1 cellular context compared by ENCODE assay signal in genomic region chr17:18314731-18315497, GRCh38.
TF ChIP-seq lines count a peak whose summit lies in the region.

TSS of gene SMCR8 (plus strand) at chr17:18315293. CDS start at chr17:18315790, 497 bp downstream.
TSS of gene TOP3A (minus strand) at chr17:18314994. CDS start at chr17:18314778, 216 bp downstream.

TF ChIP-seq in K562, 482 proteins besides CTCF, POLR2A, EP300 and RAD21 (continued from another document and continues in another):
- TF ChIP-seq MLLT1 (IDR thresholded peaks at IDR 0.05) = no peak; a peak in 1 of 4 replicates
- no peak for TF ChIP-seq GTF2E2 (tag; IDR thresholded peaks at IDR 0.05)
- TF ChIP-seq NR3C1 (CRISPR knock-in tag; IDR thresholded peaks at IDR 0.05) = no peak
- TF ChIP-seq ZBED1 (IDR thresholded peaks at IDR 0.05) = no peak
- TF ChIP-seq MAFG (tag; conservative IDR thresholded peaks at IDR 0.05) = no peak
- TF ChIP-seq BMI1 (IDR thresholded peaks at IDR 0.05; ENCODE audit: low read length) = no peak
- TF ChIP-seq SMARCA4 (IDR thresholded peaks at IDR 0.05) = no peak
- no peak for TF ChIP-seq XRCC3 (IDR thresholded peaks at IDR 0.05)
- TF ChIP-seq TAL1 (IDR thresholded peaks at IDR 0.05) = no peak
- no peak for TF ChIP-seq MCM3 (IDR thresholded peaks at IDR 0.05)
- no peak for TF ChIP-seq CBFA2T3 (IDR thresholded peaks at IDR 0.05)
- TF ChIP-seq RBM34 (IDR thresholded peaks at IDR 0.05; ENCODE audit: borderline replicate concordance, insufficient read depth, low read length) = no peak
- no peak for TF ChIP-seq BCOR (IDR thresholded peaks at IDR 0.05)
- no peak for TF ChIP-seq RBM17 (IDR thresholded peaks at IDR 0.05; ENCODE audit: borderline replicate concordance, low read depth, low read length)
- TF ChIP-seq LEF1 (IDR thresholded peaks at IDR 0.05) = no peak
- peak; percentile 61; the same call in 1 of the 2 replicates for TF ChIP-seq DIDO1 (tag; IDR thresholded peaks at IDR 0.05; ENCODE audit: low read depth)
- no peak for TF ChIP-seq SLC30A9 (CRISPR knock-in tag; IDR thresholded peaks at IDR 0.05)
- no peak for TF ChIP-seq SREBF1 (IDR thresholded peaks at IDR 0.05; ENCODE audit: borderline replicate concordance, low read depth, low read length)
- no peak for TF ChIP-seq CCNT2 (IDR thresholded peaks at IDR 0.05; ENCODE audit: borderline replicate concordance, extremely low read depth, insufficient read length, low read depth, low read length)
- peak; percentile 17; the same call in 1 of the 2 replicates for TF ChIP-seq SPI1 (IDR thresholded peaks at IDR 0.05; ENCODE audit: borderline replicate concordance, low read depth, low read length)
- peak; percentile 96 for TF ChIP-seq PHF20 (IDR thresholded peaks at IDR 0.05; ENCODE audit: partially characterized antibody)
- TF ChIP-seq ARNT (IDR thresholded peaks at IDR 0.05) = no peak
- no peak for TF ChIP-seq KDM1A (IDR thresholded peaks at IDR 0.05)
- no peak for TF ChIP-seq GABPB2 (CRISPR knock-in tag; conservative IDR thresholded peaks at IDR 0.05)
- TF ChIP-seq CREB1 (IDR thresholded peaks at IDR 0.05) = peak; percentile 89
- no peak; the same call in 1 of the 2 replicates for TF ChIP-seq CREB1 (CRISPR knock-in tag; IDR thresholded peaks at IDR 0.05)
- TF ChIP-seq HMBOX1 (IDR thresholded peaks at IDR 0.05) = no peak
- TF ChIP-seq SUPT5H (IDR thresholded peaks at IDR 0.05) = peak; percentile 65; the same call in 1 of the 2 replicates
- TF ChIP-seq TAF15 (IDR thresholded peaks at IDR 0.05; ENCODE audit: low read depth, low read length) = no peak
- no peak for TF ChIP-seq KLF13 (tag; IDR thresholded peaks at IDR 0.05; ENCODE audit: borderline replicate concordance, low read depth)
- no peak for TF ChIP-seq PATZ1 (CRISPR knock-in tag; IDR thresholded peaks at IDR 0.05; ENCODE audit: borderline replicate concordance)
- TF ChIP-seq NFATC3 (IDR thresholded peaks at IDR 0.05) = no peak
- TF ChIP-seq SRSF9 (IDR thresholded peaks at IDR 0.05; ENCODE audit: borderline replicate concordance, low read depth, low read length) = no peak
- TF ChIP-seq CTCFL (IDR thresholded peaks at IDR 0.05; ENCODE audit: borderline replicate concordance, insufficient read depth, low read depth, low read length, poor library complexity, severe bottlenecking) = no peak
- TF ChIP-seq ZNF785 (CRISPR knock-in tag; IDR thresholded peaks at IDR 0.05) = no peak
- peak; percentile 40; the same call in 1 of the 2 replicates for TF ChIP-seq ATF7 (IDR thresholded peaks at IDR 0.05)
- TF ChIP-seq MEIS2 (IDR thresholded peaks at IDR 0.05; ENCODE audit: partially characterized antibody) = no peak
- TF ChIP-seq ZNF764 (CRISPR knock-in tag; IDR thresholded peaks at IDR 0.05; ENCODE audit: low read depth) = no peak
- no peak for TF ChIP-seq GATAD2B (IDR thresholded peaks at IDR 0.05; ENCODE audit: borderline replicate concordance)
- TF ChIP-seq RNF2 (IDR thresholded peaks at IDR 0.05) = no peak; the same call in 1 of the 2 replicates
- no peak for TF ChIP-seq MXD1 (CRISPR knock-in tag; IDR thresholded peaks at IDR 0.05; ENCODE audit: borderline replicate concordance, poor library complexity, severe bottlenecking)
- no peak for TF ChIP-seq ZBTB26 (CRISPR knock-in tag; IDR thresholded peaks at IDR 0.05)
- TF ChIP-seq EWSR1 (IDR thresholded peaks at IDR 0.05; ENCODE audit: borderline replicate concordance, low read depth, partially characterized antibody) = no peak
- no peak for TF ChIP-seq PTRF (tag; IDR thresholded peaks at IDR 0.05)
- no peak; a peak in 1 of 3 replicates for TF ChIP-seq CBX3 (IDR thresholded peaks at IDR 0.05; ENCODE audit: borderline replicate concordance in 1 of 2, low read length in 2 of 2)
- no peak for TF ChIP-seq RFX5 (IDR thresholded peaks at IDR 0.05; ENCODE audit: low read depth, low read length)
- TF ChIP-seq ZKSCAN3 (CRISPR knock-in tag; IDR thresholded peaks at IDR 0.05) = no peak
- TF ChIP-seq MYC (IDR thresholded peaks at IDR 0.05; ENCODE audit: low read depth, low read length) = peak; percentile 50
- TF ChIP-seq MYC (CRISPR knock-in tag; IDR thresholded peaks at IDR 0.05; ENCODE audit: borderline replicate concordance, low read depth) = no peak
- no peak for TF ChIP-seq PURB (CRISPR knock-in tag; IDR thresholded peaks at IDR 0.05; ENCODE audit: low read depth)
- TF ChIP-seq ETS2 (tag; IDR thresholded peaks at IDR 0.05; ENCODE audit: borderline replicate concordance, poor library complexity, severe bottlenecking) = no peak
- no peak for TF ChIP-seq GTF2B (IDR thresholded peaks at IDR 0.05; ENCODE audit: extremely low read depth, insufficient read length)
- TF ChIP-seq U2AF2 (optimal IDR thresholded peaks at IDR 0.05; ENCODE audit: low read depth, low read length) = no peak
- TF ChIP-seq PHF21A (IDR thresholded peaks at IDR 0.05; ENCODE audit: borderline replicate concordance, low read depth) = no peak
- TF ChIP-seq ZBTB5 (IDR thresholded peaks at IDR 0.05) = no peak
- TF ChIP-seq KDM5B (IDR thresholded peaks at IDR 0.05; ENCODE audit: insufficient replicate concordance, low read depth, low read length) = peak; percentile 72
- TF ChIP-seq ZNF830 (CRISPR knock-in tag; IDR thresholded peaks at IDR 0.05) = no peak
- TF ChIP-seq ZNF24 (IDR thresholded peaks at IDR 0.05) = no peak
- no peak for TF ChIP-seq RBM39 (optimal IDR thresholded peaks at IDR 0.05; ENCODE audit: low read depth, low read length)
- no peak for TF ChIP-seq BRF2 (IDR thresholded peaks at IDR 0.05; ENCODE audit: borderline replicate concordance, insufficient read depth, insufficient read length)
- no peak for TF ChIP-seq ZNF408 (CRISPR knock-in tag; IDR thresholded peaks at IDR 0.05; ENCODE audit: low read depth)
- TF ChIP-seq TFAP4 (CRISPR knock-in tag; IDR thresholded peaks at IDR 0.05; ENCODE audit: borderline replicate concordance) = peak; percentile 40; the same call in 1 of the 2 replicates
- no peak for TF ChIP-seq POLR2AphosphoS2 (IDR thresholded peaks at IDR 0.05; ENCODE audit: low read length)
- TF ChIP-seq TOE1 (IDR thresholded peaks at IDR 0.05; ENCODE audit: borderline replicate concordance) = peak; percentile 98
- 0 out of 2 replicates have a peak, but pooled peaks have one; percentile 13 for TF ChIP-seq TOE1 (CRISPR knock-in tag; IDR thresholded peaks at IDR 0.05; ENCODE audit: borderline replicate concordance, low read depth)
- 0 out of 4 replicates have a peak, but pooled peaks of 1 of the 2 experiments have one; percentile 7 for TF ChIP-seq SRF (CRISPR knock-in tag; IDR thresholded peaks at IDR 0.05)
- TF ChIP-seq MBD2 (IDR thresholded peaks at IDR 0.05; ENCODE audit: borderline replicate concordance, low read depth) = peak; percentile 66
- no peak for TF ChIP-seq NCOA6 (IDR thresholded peaks at IDR 0.05)
- TF ChIP-seq HDGF (IDR thresholded peaks at IDR 0.05) = no peak
- no peak for TF ChIP-seq BDP1 (IDR thresholded peaks at IDR 0.05; ENCODE audit: insufficient read depth, insufficient read length)
